In the genomic region with DNA sequence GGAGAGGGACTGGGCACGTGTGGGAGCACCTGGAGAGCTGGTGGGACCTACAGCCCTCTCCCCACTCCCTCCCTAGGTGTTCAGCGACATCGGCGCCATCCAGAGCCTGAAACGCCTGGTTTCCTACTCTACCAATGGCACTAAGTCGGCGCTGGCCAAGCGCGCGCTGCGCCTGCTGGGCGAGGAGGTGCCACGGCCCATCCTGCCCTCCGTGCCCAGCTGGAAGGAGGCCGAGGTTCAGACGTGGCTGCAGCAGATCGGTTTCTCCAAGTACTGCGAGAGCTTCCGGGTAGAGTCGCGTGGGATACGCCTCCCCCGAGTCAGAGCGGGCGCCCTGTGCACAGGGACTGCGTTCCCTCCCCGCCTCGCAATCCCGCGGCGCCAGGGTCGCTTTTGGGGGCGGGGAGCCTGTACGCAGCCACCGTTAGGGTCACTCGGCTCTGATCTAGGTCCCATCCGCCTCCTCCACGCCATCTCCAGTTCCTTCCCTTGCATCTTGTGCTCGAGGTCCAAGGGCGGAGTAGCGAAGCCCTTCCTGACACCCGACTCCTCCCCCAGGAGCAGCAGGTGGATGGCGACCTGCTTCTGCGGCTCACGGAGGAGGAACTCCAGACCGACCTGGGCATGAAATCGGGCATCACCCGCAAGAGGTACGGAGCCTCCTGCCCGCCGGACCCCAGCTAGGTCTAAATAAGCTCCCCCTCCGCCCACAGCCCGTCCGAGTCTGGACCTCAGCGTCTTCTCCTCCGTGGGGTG, we compare ENCODE assay signal across 9 cellular contexts. TPM values are rescaled to one million over a fixed set of nuclear protein-coding genes. Genes with fewer than 3 reads are reported as not detected.
DNase-seq lines count a peak whose midpoint lies in the region; ATAC-seq, FAIRE-seq and TF ChIP-seq lines count a peak whose summit lies in the region.
"Had no signal": no experiment of that assay in that cellular context is flagged by ENCODE, and none has a peak within 500 bp of the region (broad histone marks: within the 10 kb centered on the region; RNA-seq: fewer than 3 reads in every experiment).

No MANE protein-coding gene starts in this region.

- peak; percentile 80 for DNase-seq in GM10248 (ENCODE audit: extremely low spot score)
- DNase-seq in T-helper 1 cell, result peak; percentile 38 to 80 (median 52)
- DNase-seq in GM12878 (ENCODE audit: low read depth, low spot score), result no peak
- DNase-seq in lung (ENCODE audit: low spot score), result peak; percentile 84
- peak; percentile 25 to 37 for DNase-seq in stimulated activated CD8-positive, alpha-beta memory T cell treated with anti-CD3 and anti-CD28 coated beads, Interleukin-2, amount 100 ng/mL, for 1 hour (ENCODE audit: low read depth in 2 of 2)
- DNase-seq in AML-193 (lab: John Stamatoyannopoulos, UW), result no peak
- DNase-seq in NCI-H345 treated with DMSO at 0.1 percent for 48 hours (lab: John Stamatoyannopoulos, UW; ENCODE audit: unreplicated experiment), result no peak

- H4K20me1 ChIP-seq in GM12878 (ENCODE audit: control insufficient read depth, insufficient read depth), result no peaks in the 10 kb centered on the region

- in situ Hi-C loops in GM12878 (cut with MboI), result no loop called here

- peak overlapping the region; percentile 65 for H3K4me3 ChIP-seq in GM12878
- H3K4me3 ChIP-seq in lung, result peak overlapping the region; percentile 47

- H3K79me2 ChIP-seq in GM12878 (ENCODE audit: control insufficient read depth, insufficient read depth, low read length), result peaks cover 2% of the 10 kb centered on the region; the same call in 1 of the 2 replicates

- peak overlapping the region; percentile 61 for H2AFZ ChIP-seq in GM12878 (ENCODE audit: control insufficient read depth, low read depth, low read length)

- H3K9me3 ChIP-seq in GM12878 (replicated peaks; ENCODE audit: control insufficient read depth, insufficient read depth, low read length), result no peaks in the 10 kb centered on the region
- no peaks in the 10 kb centered on the region for H3K9me3 ChIP-seq in lung (ENCODE audit: control insufficient read depth in 2 of 2, insufficient read depth in 1 of 2, low read length in 1 of 2)

- no peak for TF ChIP-seq CTCF in GM10248 (IDR thresholded peaks at IDR 0.05; ENCODE audit: control extremely low read depth, extremely low read depth, low read depth, missing control alignments)
- TF ChIP-seq CTCF in GM12878 (IDR thresholded peaks at IDR 0.05 in 2 of 3, conservative IDR thresholded peaks at IDR 0.05 in 1 of 3; ENCODE audit: control insufficient read depth in 2 of 3, extremely low read depth in 1 of 3, insufficient read depth in 1 of 3, low read depth in 3 of 3, low read length in 3 of 3), result no peak
- TF ChIP-seq CTCF in lung (IDR thresholded peaks at IDR 0.05; ENCODE audit: control extremely low read depth, extremely low read depth), result no peak

- peak; percentile 91 for TF ChIP-seq POLR2A in GM12878 (IDR thresholded peaks at IDR 0.05; ENCODE audit: low read depth, low read length)

- intact Hi-C loops in GM12878 (cut with micrococcal nuclease; ENCODE audit: unreplicated experiment), result loop anchor here (5.0 kb wide), 1 partner anchor 98 kb away; no protein-coding TSS in a partner anchor

- H3K27me3 ChIP-seq in GM12878 (replicated peaks in 1 of 2; ENCODE audit: control insufficient read depth in 2 of 2, insufficient read depth in 2 of 2, low read length in 1 of 2) (no peaks in the 10 kb centered on the region; a peak in 2 of 4 replicates), lung (ENCODE audit: control insufficient read depth, insufficient read depth) (no peaks in the 10 kb centered on the region)

- 0 out of 2 replicates have a peak overlapping the region, but pooled peaks have one; percentile 1 for H3K27ac ChIP-seq in GM12878 (ENCODE audit: control insufficient read depth, insufficient read depth)
- peak overlapping the region in 1 of 2 donors; percentile 59 for H3K27ac ChIP-seq in lung (ENCODE audit: low read depth in 1 of 2, low read length in 1 of 2)

- H3K4me2 ChIP-seq in GM12878 (ENCODE audit: control insufficient read depth, insufficient read depth), result peak overlapping the region; percentile 82

- peak; percentile 62 for FAIRE-seq in GM12878 (lab: Jason Lieb, UNC)

- BruUV-seq in GM12878 (replicated peaks; lab: Mats Ljungman, UMichigan), result no TSS peak

- peak overlapping the region; percentile 58 for H3K9ac ChIP-seq in GM12878 (ENCODE audit: control insufficient read depth, insufficient read depth, low read length)

- WGBS in GM12878 (ENCODE audit: insufficient coverage, insufficient replicate concordance, low lambda C conversion rate, missing lambda C conversion rate), result 2% methylated on average over 56 of the region's 56 CpGs
- 9 to 18% methylated on average over 56 of the region's 56 CpGs for WGBS in lung, 2 donors

- SMC1A ChIA-PET in GM12878 (lab: Charles Lee; ENCODE audit: uncharacterized antibody, unreplicated experiment), result interaction anchor here (1.0 kb wide), 1 partner anchor 153 kb away, joined by 3 read pairs; no protein-coding TSS in a partner anchor

- RAD21 ChIA-PET in GM12878 (lab: Charles Lee; ENCODE audit: unreplicated experiment), result no interaction called here

- TF ChIP-seq EP300 in GM12878 (IDR thresholded peaks at IDR 0.05; ENCODE audit: borderline replicate concordance in 1 of 2, control insufficient read depth in 1 of 2, low read depth in 2 of 2, low read length in 2 of 2), result no peak

- POLR2A ChIA-PET in GM10248 (lab: Yijun Ruan, JAX) (interaction anchor here (1.7 kb wide), 1 partner anchor 27 kb away, joined by 4 read pairs; the partner anchor contains the start of gene POLDIP2), GM12878 (lab: Charles Lee) (no interaction called here)

- ATAC-seq in HG03095 (IDR thresholded peaks at IDR 0.05; ENCODE audit: unreplicated experiment) (peak; percentile 69), GM12878 (peak; percentile 90), lung (ENCODE audit: insufficient read depth, low FRiP score) (peak; percentile 86)

- TF ChIP-seq RAD21 in GM12878 (IDR thresholded peaks at IDR 0.05; ENCODE audit: insufficient read depth, low read depth, low read length), result no peak

- H3K36me3 ChIP-seq in GM12878 (ENCODE audit: control insufficient read depth in 2 of 2, insufficient read depth in 2 of 2, low read length in 1 of 2) (0 out of 4 replicates have a peak, but pooled peaks cover 0 to 3% of the 10 kb centered on the region in 2 experiments), lung (ENCODE audit: control insufficient read depth in 2 of 2, insufficient read depth in 2 of 2, low read length in 2 of 2) (peaks cover 0 to 8% of the 10 kb centered on the region in 2 donors)

- H3K4me1 ChIP-seq in GM12878 (ENCODE audit: control insufficient read depth, insufficient read depth, low read length), result no peaks in the 10 kb centered on the region
- H3K4me1 ChIP-seq in lung (ENCODE audit: control insufficient read depth in 2 of 2, insufficient read depth in 2 of 2, low read length in 2 of 2), result peaks cover 0 to 20% of the 10 kb centered on the region in 2 donors

- CTCF ChIA-PET in GM10248 (lab: Yijun Ruan, JAX) (interaction anchor here (0.6 to 2.0 kb wide), 4 partner anchors 17 to 164 kb away, joined by 3 to 5 read pairs (median 3); partner anchors contain the start of gene SLC46A1), GM12878 (lab: Yijun Ruan, JAX) (interaction anchor here (1.7 to 3.6 kb wide), 2 partner anchors 26 to 32 kb away, joined by 4 to 14 read pairs; no protein-coding TSS in a partner anchor)

RNA-seq across cellular contexts. Expression of gene SARM1, which starts 13.0 kb away (rescaled TPM):
- total RNA-seq in GM12878 (2013; cell fraction: nucleolus; rRNA removed), result 9.6 and 10.4 TPM in 2 replicates
- total RNA-seq in GM12878 (2014; rRNA removed), result 10.5 and 14.0 TPM in 2 replicates
- 7.8 and 8.7 TPM in 2 replicates for total RNA-seq in GM12878 (2014; rRNA removed; fragmentation: Illumina TruSeq; extraction: Trizol)
- 25.3 and 28.6 TPM in 2 replicates for total RNA-seq in GM12878 (2021)
- 8.1 TPM for polyA plus RNA-seq in GM12878 (2011; ENCODE audit: low read depth)
- 2.1 and 2.5 TPM in 2 replicates for polyA plus RNA-seq in GM12878 (2011; rRNA removed)
- polyA plus RNA-seq in GM12878 (2011; cell fraction: cytosol; rRNA removed), result 3.0 and 3.8 TPM in 2 replicates
- 10.3 and 11.6 TPM in 2 replicates for polyA plus RNA-seq in GM12878 (2011; cell fraction: nucleus; rRNA removed)
- 11.5 and 11.9 TPM in 2 replicates for polyA plus RNA-seq in GM12878 (2012)
- polyA plus RNA-seq in GM12878 (2014; fragmentation: Illumina TruSeq; extraction: Trizol), result 8.7 and 13.0 TPM in 2 replicates
- 1 to 10 TPM in 1 of 2 experiments, under 1 TPM in 1; 0.56 to 1.5 TPM for polyA plus RNA-seq in GM12878 (2014; fragmentation: Nextera tagmentation; extraction: Ambion mirVana)
- polyA plus RNA-seq in GM12878 (2014; rRNA removed), result 16.2 and 16.7 TPM in 2 replicates
- 10 to 100 TPM; 10.8 to 13.7 TPM for polyA plus RNA-seq in GM12878 (2016; fragmentation: Nextera tagmentation; extraction: Ambion mirVana)
- polyA minus RNA-seq in GM12878 (2011; rRNA and poly(A)+ RNA removed), result 8.3 and 10.8 TPM in 2 replicates
- 1.9 and 2.3 TPM in 2 replicates for polyA minus RNA-seq in GM12878 (2011; cell fraction: cytosol; rRNA and poly(A)+ RNA removed)
- polyA minus RNA-seq in GM12878 (2011; cell fraction: nucleus; rRNA and poly(A)+ RNA removed), result 5.1 and 9.7 TPM in 2 replicates
- 10 to 100 TPM in 1 of 2 donors, 1 to 10 TPM in 1; 9.3 to 24.6 TPM for total RNA-seq in lung
- 10 to 100 TPM in 1 of 2 donors, 1 to 10 TPM in 1; 9.6 to 10.1 TPM for polyA plus RNA-seq in lung

RNA-seq across cellular contexts. Expression of gene VTN, which starts 14.4 kb away (rescaled TPM):
- total RNA-seq in GM12878 (2013; cell fraction: nucleolus; rRNA removed), result not detected in 2 replicates
- total RNA-seq in GM12878 (2014; rRNA removed), result 0.44 TPM in 1 of 2 replicates, not detected in the other
- total RNA-seq in GM12878 (2014; rRNA removed; fragmentation: Illumina TruSeq; extraction: Trizol), result 0.32 TPM in 1 of 2 replicates, not detected in the other
- total RNA-seq in GM12878 (2021), result 1.3 TPM in 2 replicates
- 0.10 TPM for polyA plus RNA-seq in GM12878 (2011; ENCODE audit: low read depth)
- polyA plus RNA-seq in GM12878 (2011; rRNA removed), result not detected in 2 replicates
- 0.03 TPM in 2 replicates for polyA plus RNA-seq in GM12878 (2011; cell fraction: cytosol; rRNA removed)
- 0.19 and 0.31 TPM in 2 replicates for polyA plus RNA-seq in GM12878 (2011; cell fraction: nucleus; rRNA removed)
- polyA plus RNA-seq in GM12878 (2012), result 0.24 and 0.27 TPM in 2 replicates
- 0.18 and 0.70 TPM in 2 replicates for polyA plus RNA-seq in GM12878 (2014; fragmentation: Illumina TruSeq; extraction: Trizol)
- polyA plus RNA-seq in GM12878 (2014; fragmentation: Nextera tagmentation; extraction: Ambion mirVana), result under 1 TPM in 1 of 2 experiments, not detected in 1; 0.04 TPM
- 0.10 and 0.43 TPM in 2 replicates for polyA plus RNA-seq in GM12878 (2014; rRNA removed)
- polyA plus RNA-seq in GM12878 (2016; fragmentation: Nextera tagmentation; extraction: Ambion mirVana), result under 1 TPM in 1 of 2 experiments, not detected in 1; 0.13 TPM
- polyA minus RNA-seq in GM12878 (2011; rRNA and poly(A)+ RNA removed), result not detected in 2 replicates
- 1.6 TPM in 1 of 2 replicates, not detected in the other for polyA minus RNA-seq in GM12878 (2011; cell fraction: cytosol; rRNA and poly(A)+ RNA removed)
- polyA minus RNA-seq in GM12878 (2011; cell fraction: nucleus; rRNA and poly(A)+ RNA removed), result 0.19 TPM in 1 of 2 replicates, not detected in the other
- total RNA-seq in lung, result 1 to 10 TPM in 1 of 2 donors, under 1 TPM in 1; 0.40 to 2.5 TPM
- 1 to 10 TPM; 1.3 to 1.9 TPM for polyA plus RNA-seq in lung

RNA-seq across cellular contexts. Expression of gene SEBOX, which starts 19.5 kb away (rescaled TPM):
- not detected in 2 replicates for total RNA-seq in GM12878 (2013; cell fraction: nucleolus; rRNA removed)
- total RNA-seq in GM12878 (2014; rRNA removed) (not detected in 2 replicates), GM12878 (2014; rRNA removed; fragmentation: Illumina TruSeq; extraction: Trizol) (not detected in 2 replicates), GM12878 (2021) (not detected in 2 replicates), lung (not detected)
- not detected for polyA plus RNA-seq in GM12878 (2011; ENCODE audit: low read depth)
- polyA plus RNA-seq in GM12878 (2011; rRNA removed) (not detected in 2 replicates), GM12878 (2014; fragmentation: Illumina TruSeq; extraction: Trizol) (not detected in 2 replicates), GM12878 (2014; fragmentation: Nextera tagmentation; extraction: Ambion mirVana) (not detected), GM12878 (2014; rRNA removed) (not detected in 2 replicates), GM12878 (2016; fragmentation: Nextera tagmentation; extraction: Ambion mirVana) (not detected), lung (not detected)
- polyA plus RNA-seq in GM12878 (2011; cell fraction: cytosol; rRNA removed), result not detected in 2 replicates
- polyA plus RNA-seq in GM12878 (2011; cell fraction: nucleus; rRNA removed), result not detected in 2 replicates
- polyA plus RNA-seq in GM12878 (2012), result not detected in 2 replicates
- polyA minus RNA-seq in GM12878 (2011; rRNA and poly(A)+ RNA removed), result not detected in 2 replicates
- not detected in 2 replicates for polyA minus RNA-seq in GM12878 (2011; cell fraction: cytosol; rRNA and poly(A)+ RNA removed)
- polyA minus RNA-seq in GM12878 (2011; cell fraction: nucleus; rRNA and poly(A)+ RNA removed), result not detected in 2 replicates
- total RNA-seq: pulmonary artery endothelial cell had no signal

RNA-seq across cellular contexts. Expression of gene SLC46A1, which starts 21.6 kb away (rescaled TPM):
- total RNA-seq in GM12878 (2013; cell fraction: nucleolus; rRNA removed), result 18.1 and 18.9 TPM in 2 replicates
- 3.7 and 6.8 TPM in 2 replicates for total RNA-seq in GM12878 (2014; rRNA removed)
- total RNA-seq in GM12878 (2014; rRNA removed; fragmentation: Illumina TruSeq; extraction: Trizol), result 2.9 and 3.9 TPM in 2 replicates
- total RNA-seq in GM12878 (2021), result 5.6 and 6.2 TPM in 2 replicates
- polyA plus RNA-seq in GM12878 (2011; ENCODE audit: low read depth), result 6.1 TPM
- 1.7 and 2.0 TPM in 2 replicates for polyA plus RNA-seq in GM12878 (2011; rRNA removed)
- 1.6 and 2.2 TPM in 2 replicates for polyA plus RNA-seq in GM12878 (2011; cell fraction: cytosol; rRNA removed)
- polyA plus RNA-seq in GM12878 (2011; cell fraction: nucleus; rRNA removed), result 7.5 and 7.6 TPM in 2 replicates
- polyA plus RNA-seq in GM12878 (2012), result 6.1 and 7.4 TPM in 2 replicates
- polyA plus RNA-seq in GM12878 (2014; fragmentation: Illumina TruSeq; extraction: Trizol), result 4.1 and 7.1 TPM in 2 replicates
- polyA plus RNA-seq in GM12878 (2014; fragmentation: Nextera tagmentation; extraction: Ambion mirVana), result 1 to 10 TPM; 3.4 to 6.0 TPM
- polyA plus RNA-seq in GM12878 (2014; rRNA removed), result 3.4 and 4.7 TPM in 2 replicates
- 1 to 10 TPM; 3.9 to 6.9 TPM for polyA plus RNA-seq in GM12878 (2016; fragmentation: Nextera tagmentation; extraction: Ambion mirVana)
- 4.8 and 5.0 TPM in 2 replicates for polyA minus RNA-seq in GM12878 (2011; rRNA and poly(A)+ RNA removed)
- polyA minus RNA-seq in GM12878 (2011; cell fraction: cytosol; rRNA and poly(A)+ RNA removed), result 0.53 and 3.1 TPM in 2 replicates
- polyA minus RNA-seq in GM12878 (2011; cell fraction: nucleus; rRNA and poly(A)+ RNA removed), result 4.7 and 8.1 TPM in 2 replicates
- total RNA-seq in lung, result 10 to 100 TPM in 1 of 2 donors, 1 to 10 TPM in 1; 4.6 to 23.8 TPM
- 10 to 100 TPM in 1 of 2 donors, 1 to 10 TPM in 1; 8.6 to 10.2 TPM for polyA plus RNA-seq in lung

RNA-seq across cellular contexts. Expression of gene POLDIP2, which starts 27.1 kb away (rescaled TPM):
- total RNA-seq in GM12878 (2013; cell fraction: nucleolus; rRNA removed), result 14.6 and 15.4 TPM in 2 replicates
- total RNA-seq in GM12878 (2014; rRNA removed) (126 and 131 TPM in 2 replicates), GM12878 (2014; rRNA removed; fragmentation: Illumina TruSeq; extraction: Trizol) (63.9 and 69.2 TPM in 2 replicates), GM12878 (2021) (108 and 111 TPM in 2 replicates), lung (10 to 100 TPM; 38.7 to 82.6 TPM)
- polyA plus RNA-seq in GM12878 (2011; ENCODE audit: low read depth), result 40.6 TPM
- polyA plus RNA-seq in GM12878 (2011; rRNA removed) (57.7 and 89.9 TPM in 2 replicates), GM12878 (2014; fragmentation: Illumina TruSeq; extraction: Trizol) (120 and 133 TPM in 2 replicates), GM12878 (2014; fragmentation: Nextera tagmentation; extraction: Ambion mirVana) (10 to 100 TPM; 22.8 to 36.9 TPM), GM12878 (2014; rRNA removed) (134 and 139 TPM in 2 replicates), GM12878 (2016; fragmentation: Nextera tagmentation; extraction: Ambion mirVana) (100 to 1,000 TPM; 180 to 196 TPM), lung (10 to 100 TPM; 43.6 to 80.9 TPM)
- 97.0 and 115 TPM in 2 replicates for polyA plus RNA-seq in GM12878 (2011; cell fraction: cytosol; rRNA removed)
- polyA plus RNA-seq in GM12878 (2011; cell fraction: nucleus; rRNA removed), result 55.2 and 56.5 TPM in 2 replicates
- polyA plus RNA-seq in GM12878 (2012), result 62.4 and 78.2 TPM in 2 replicates
- polyA minus RNA-seq in GM12878 (2011; rRNA and poly(A)+ RNA removed), result 49.2 and 59.1 TPM in 2 replicates
- 25.4 and 26.7 TPM in 2 replicates for polyA minus RNA-seq in GM12878 (2011; cell fraction: cytosol; rRNA and poly(A)+ RNA removed)
- polyA minus RNA-seq in GM12878 (2011; cell fraction: nucleus; rRNA and poly(A)+ RNA removed), result 10.9 and 17.0 TPM in 2 replicates

Comparison
In these comparisons a context has a peak if more than half of its experiments do, and no peak if none do; other contexts are left out.
1. DNase-seq: peak in GM10248 (single experiment), T-helper 1 cell (5 of 5), lung (single experiment) and stimulated activated CD8-positive, alpha-beta memory T cell treated with anti-CD3 and anti-CD28 coated beads, Interleukin-2, amount 100 ng/mL, for 1 hour (2 of 2); none in GM12878 (single experiment), AML-193 (0 of 2) and NCI-H345 treated with DMSO at 0.1 percent for 48 hours (single experiment).
2. Peak in every context shown above with its lines, with median percentiles within 50 percentile points of each other: ATAC-seq.